Comparison of ENCODE assay signal across 22 cellular contexts in the genomic region with DNA sequence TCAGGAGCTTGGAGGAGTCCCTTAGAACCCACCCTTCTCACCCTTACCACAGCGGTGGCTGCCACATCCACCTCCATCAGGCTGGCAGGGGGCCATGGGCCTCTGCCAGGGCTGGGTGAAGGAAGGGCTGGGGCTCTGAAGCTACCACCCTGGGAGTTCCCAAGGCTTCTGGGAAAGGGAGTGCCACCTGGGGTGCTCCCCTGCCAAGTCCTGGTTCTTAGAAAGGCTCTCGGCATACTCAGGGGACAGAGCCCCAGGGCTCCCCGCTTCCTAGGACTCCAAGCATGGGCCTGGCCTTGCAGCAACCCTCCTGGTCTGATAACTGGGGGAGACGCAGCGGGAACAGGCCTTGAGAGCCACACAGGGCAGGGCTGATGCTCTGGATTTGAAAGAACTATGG. TPM values are rescaled to one million over a fixed set of nuclear protein-coding genes. Genes with fewer than 3 reads are reported as not detected.
DNase-seq lines count a peak whose midpoint lies in the region; ATAC-seq, FAIRE-seq and TF ChIP-seq lines count a peak whose summit lies in the region.
"Had no signal": no experiment of that assay in that cellular context is flagged by ENCODE, and none has a peak within 500 bp of the region (broad histone marks: within the 10 kb centered on the region; RNA-seq: fewer than 3 reads in every experiment).

No MANE protein-coding gene starts in this region.

- TF ChIP-seq CTCF in pancreas (IDR thresholded peaks at IDR 0.05), result no peak

- H3K9me3 ChIP-seq in HUES64 (ENCODE audit: insufficient read depth, low read depth, low read length), result no peaks in the 10 kb centered on the region
- H3K9me3 ChIP-seq in iPS-20b (ENCODE audit: insufficient read depth, low read depth, low read length), result no peaks in the 10 kb centered on the region
- no peaks in the 10 kb centered on the region for H3K9me3 ChIP-seq in pancreas
- H3K9me3 ChIP-seq: tibial nerve had no signal

- peak in 3 of 4 donors; percentile 53 to 85 (median 61) for ATAC-seq in pancreas
- no peak for ATAC-seq in HG03342 (IDR thresholded peaks at IDR 0.05; ENCODE audit: unreplicated experiment)
- ATAC-seq: naive thymus-derived CD8-positive, alpha-beta T cell had no signal

- intact Hi-C loops in pancreas (cut with DNase I), result no loop called here

- H3K27me3 ChIP-seq in HUES64 (ENCODE audit: insufficient read depth, low read length), result no peaks in the 10 kb centered on the region
- no peaks in the 10 kb centered on the region for H3K27me3 ChIP-seq in iPS-20b (ENCODE audit: insufficient read depth, low read length)
- no peaks in the 10 kb centered on the region for H3K27me3 ChIP-seq in pancreas

- 87% methylated on average over 5 of the region's 5 CpGs for WGBS in HUES64
- WGBS in pancreas, 2 donors, result 44 to 55% methylated on average over 5 of the region's 5 CpGs

- FAIRE-seq in pancreas (lab: Jason Lieb, UNC), result no peak
- FAIRE-seq: GM12892, islet of Langerhans, RCC 7860, small intestine had no signal

- no peak overlapping the region for H3K4me3 ChIP-seq in HUES64 (ENCODE audit: low read length)
- H3K4me3 ChIP-seq in iPS-20b (ENCODE audit: low read length), result no peak overlapping the region; the same call in 1 of the 2 replicates
- no peak overlapping the region for H3K4me3 ChIP-seq in pancreas
- H3K4me3 ChIP-seq: heart right ventricle, tibial nerve had no signal

- peak overlapping the region; percentile 44; the same call in 1 of the 2 replicates for H3K27ac ChIP-seq in HUES64 (ENCODE audit: low read depth, low read length)
- H3K27ac ChIP-seq in iPS-20b (ENCODE audit: low read length), result peak overlapping the region; percentile 95
- H3K27ac ChIP-seq in pancreas, result no peak overlapping the region
- H3K27ac ChIP-seq: heart right ventricle, tibial nerve had no signal

- H3K9ac ChIP-seq in HUES64 (ENCODE audit: low read depth, low read length), result peak overlapping the region; percentile 40; the same call in 1 of the 2 replicates
- H3K9ac ChIP-seq in iPS-20b (ENCODE audit: low read depth, low read length), result peak overlapping the region; percentile 89; the same call in 1 of the 2 replicates

- H3K4me1 ChIP-seq in HUES64 (ENCODE audit: insufficient read depth, low read length) (peaks cover 8% of the 10 kb centered on the region), iPS-20b (ENCODE audit: insufficient read depth, low read length) (peaks cover 6% of the 10 kb centered on the region; the same call in 1 of the 2 replicates), pancreas (no peaks in the 10 kb centered on the region)
- H3K4me1 ChIP-seq: tibial nerve had no signal

- H3K36me3 ChIP-seq in HUES64 (ENCODE audit: insufficient read depth, low read length), result peaks cover 21% of the 10 kb centered on the region
- H3K36me3 ChIP-seq in iPS-20b (ENCODE audit: insufficient read depth, low read depth, low read length), result peaks cover 26% of the 10 kb centered on the region; the same call in 1 of the 2 replicates
- H3K36me3 ChIP-seq in pancreas, result no peaks in the 10 kb centered on the region
- H3K36me3 ChIP-seq: heart right ventricle, tibial nerve had no signal

- DNase-seq in D341Med (ENCODE audit: low spot score) (peak; percentile 35), pancreas (peak in 1 of 6 donors; percentile 64), NCI-H2081 treated with DMSO at 0.1 percent for 48 hours (lab: John Stamatoyannopoulos, UW) (no peak), AG08396 (ENCODE audit: low spot score) (no peak)
- DNase-seq: activated B cell treated with CpG ODN at 0.5 μM for 24 hours; activated CD4-positive, alpha-beta T cell treated with anti-CD3 and anti-CD28 coated beads, Interleukin-2, amount 50 U/mL, for 48 hours; activated gamma-delta T cell; AML-193; cortex of kidney; heart right ventricle; KG1; naive thymus-derived CD8-positive, alpha-beta T cell; stimulated activated naive CD4-positive, alpha-beta T cell treated with Interleukin-2 at 50 U/mL for 16 hours had no signal

RNA-seq across cellular contexts. Expression of gene PLA2G3, which starts 0.4 kb away (rescaled TPM):
- polyA plus RNA-seq in HUES64 (2013, experiment 1 of 2), result 16.8 TPM
- 18.3 TPM for polyA plus RNA-seq in HUES64 (2013, experiment 2 of 2)
- not detected for total RNA-seq in pancreas
- polyA plus RNA-seq in pancreas, result under 1 TPM in 1 of 2 donors, not detected in 1; 0.02 TPM
- total RNA-seq: activated B cell treated with CpG ODN at 0.5 μM for 24 hours; heart right ventricle; lung microvascular endothelial cell; naive thymus-derived CD8-positive, alpha-beta T cell; tibial nerve had no signal
- polyA plus RNA-seq: naive thymus-derived CD8-positive, alpha-beta T cell had no signal

RNA-seq across cellular contexts. Expression of gene INPP5J, which starts 18.0 kb away (rescaled TPM):
- 1.9 TPM for polyA plus RNA-seq in HUES64 (2013, experiment 1 of 2)
- polyA plus RNA-seq in HUES64 (2013, experiment 2 of 2), result 2.1 TPM
- 10 to 100 TPM in 2 of 6 donors, 1 to 10 TPM in 4; 4.5 to 12.7 (median 8.2) TPM for total RNA-seq in pancreas
- 10 to 100 TPM; 23.0 to 25.0 TPM for polyA plus RNA-seq in pancreas
- polyA plus RNA-seq: naive thymus-derived CD8-positive, alpha-beta T cell had no signal

RNA-seq across cellular contexts. Expression of gene RNF185, which starts 19.2 kb away (rescaled TPM):
- polyA plus RNA-seq in HUES64 (2013, experiment 1 of 2), result 19.2 TPM
- 21.9 TPM for polyA plus RNA-seq in HUES64 (2013, experiment 2 of 2)
- 10 to 100 TPM in 5 of 6 donors, 1 to 10 TPM in 1; 9.5 to 19.6 (median 14.0) TPM for total RNA-seq in pancreas
- polyA plus RNA-seq in pancreas, result 10 to 100 TPM in 1 of 2 donors, 1 to 10 TPM in 1; 9.4 to 18.9 TPM

RNA-seq across cellular contexts. Expression of gene SELENOM, which starts 33.4 kb away (rescaled TPM):
- 12.2 TPM for polyA plus RNA-seq in HUES64 (2013, experiment 1 of 2)
- 18.4 TPM for polyA plus RNA-seq in HUES64 (2013, experiment 2 of 2)
- total RNA-seq in pancreas, result 10 to 100 TPM; 46.1 to 62.4 (median 54.4) TPM
- polyA plus RNA-seq in pancreas, result 100 to 1,000 TPM; 118 TPM

RNA-seq across cellular contexts. Expression of gene SMTN, which starts 59.6 kb away (rescaled TPM):
- 9.7 TPM for polyA plus RNA-seq in HUES64 (2013, experiment 1 of 2)
- 13.7 TPM for polyA plus RNA-seq in HUES64 (2013, experiment 2 of 2)
- 10 to 100 TPM; 25.5 to 51.2 (median 37.7) TPM for total RNA-seq in pancreas
- 10 to 100 TPM; 68.1 to 77.4 TPM for polyA plus RNA-seq in pancreas

Comparison
In these comparisons a context has a peak if more than half of its experiments do, and no peak if none do; other contexts are left out.
1. H3K27ac ChIP-seq: peak in HUES64 (single experiment) and iPS-20b (single experiment); none in pancreas (0 of 4).